8 cellular contexts compared by ENCODE assay signal in genomic region chr15:58182460-58183163, GRCh38. TPM values are rescaled to one million over a fixed set of nuclear protein-coding genes. Genes with fewer than 3 reads are reported as not detected.
A peak's percentile ranks its signal among the peaks of the same experiment; 100 is the strongest.
DNase-seq lines count a peak whose midpoint lies in the region; ATAC-seq and TF ChIP-seq lines count a peak whose summit lies in the region.

No MANE protein-coding gene starts in this region.

- H3K36me3 ChIP-seq in colonic mucosa: no peaks in the 10 kb centered on the region
- peaks cover 2 to 44% (median 23%) of the 10 kb centered on the region in 4 donors for H3K36me3 ChIP-seq in liver (ENCODE audit: control insufficient read depth in 4 of 4, insufficient read depth in 3 of 4, low read depth in 1 of 4, low read length in 3 of 4)

- TF ChIP-seq RAD21 in liver (IDR thresholded peaks at IDR 0.05): peak; percentile 91 to 93

- H3K4me1 ChIP-seq in colonic mucosa (no peaks in the 10 kb centered on the region), liver (ENCODE audit: control insufficient read depth in 4 of 4, insufficient read depth in 4 of 4, low read length in 3 of 4) (no peaks in the 10 kb centered on the region)

- H3K9ac ChIP-seq in colonic mucosa (ENCODE audit: low read depth in 2 of 2, low read length in 2 of 2) (no peak overlapping the region), liver (ENCODE audit: low read depth in 1 of 2, low read length in 2 of 2) (no peak overlapping the region)

- intact Hi-C loops in colonic mucosa (cut with DNase I): loop anchor here (10.0 kb wide), 2 partner anchors 108 to 418 kb away; no protein-coding TSS in a partner anchor

- no peak for ATAC-seq in HG02571 (IDR thresholded peaks at IDR 0.05; ENCODE audit: unreplicated experiment)

- H3K4me3 ChIP-seq in LNCaP clone FGC (ENCODE audit: low read depth, low read length) (no peak overlapping the region), colonic mucosa (no peak overlapping the region), liver (ENCODE audit: low read depth in 1 of 3, low read length in 3 of 3) (no peak overlapping the region)

- H3K27ac ChIP-seq in colonic mucosa: no peak overlapping the region
- H3K27ac ChIP-seq in liver (ENCODE audit: low read depth in 1 of 2, low read length in 2 of 2): no peak overlapping the region

- DNase-seq in NCI-H2196 (lab: John Stamatoyannopoulos, UW; ENCODE audit: unreplicated experiment) (peak; percentile 13), NCI-H2196 treated with DMSO at 0.1 percent for 48 hours (lab: John Stamatoyannopoulos, UW; ENCODE audit: unreplicated experiment) (no peak), LNCaP clone FGC (ENCODE audit: low read depth) (no peak), T-helper 9 cell (peak; percentile 3), colonic mucosa (no peak)
- DNase-seq in stimulated activated CD8-positive, alpha-beta memory T cell treated with anti-CD3 and anti-CD28 coated beads, Interleukin-4, amount 100 ng/mL, for 48 hours: peak; percentile 56

- 32% methylated on average over 9 of the region's 9 CpGs for WGBS in liver

- no peaks in the 10 kb centered on the region for H3K27me3 ChIP-seq in colonic mucosa
- H3K27me3 ChIP-seq in liver (ENCODE audit: control insufficient read depth in 4 of 4, insufficient read depth in 4 of 4, low read length in 3 of 4): no peaks in the 10 kb centered on the region

- TF ChIP-seq CTCF in LNCaP clone FGC (IDR thresholded peaks at IDR 0.05; ENCODE audit: control insufficient read depth, extremely low read depth, insufficient read depth) (peak; percentile 97), colonic mucosa (IDR thresholded peaks at IDR 0.05) (peak; percentile 56), liver (IDR thresholded peaks at IDR 0.05; ENCODE audit: low read depth, low read length, missing input control) (peak; percentile 63)

- no peaks in the 10 kb centered on the region for H3K9me3 ChIP-seq in colonic mucosa
- H3K9me3 ChIP-seq in liver (ENCODE audit: control insufficient read depth in 4 of 4, low read length in 3 of 4): no peaks in the 10 kb centered on the region

TF ChIP-seq in liver, 16 proteins besides CTCF, POLR2A, EP300 and RAD21:
- TF ChIP-seq FOXA1 (IDR thresholded peaks at IDR 0.05) (no peak), NR2F2 (IDR thresholded peaks at IDR 0.05) (no peak), YY1 (IDR thresholded peaks at IDR 0.05) (no peak), MAX (IDR thresholded peaks at IDR 0.05) (no peak), SP1 (IDR thresholded peaks at IDR 0.05) (no peak), FOXA2 (IDR thresholded peaks at IDR 0.05) (no peak)

RNA-seq across cellular contexts. Expression of gene AQP9, which starts 44.4 kb away (rescaled TPM):
- under 1 TPM in 1 of 2 donors, not detected in 1; 0.98 TPM for total RNA-seq in colonic mucosa
- 100 to 1,000 TPM in 1 of 2 donors, 1 to 10 TPM in 1; 1.4 to 103 TPM for total RNA-seq in liver
- 100 to 1,000 TPM in 1 of 2 donors, 10 to 100 TPM in 1; 69.9 to 111 TPM for polyA plus RNA-seq in liver

Comparison
In these comparisons a context has a peak if more than half of its experiments do, and no peak if none do; other contexts are left out.
1. DNase-seq: peak in NCI-H2196 (single experiment), T-helper 9 cell (single experiment) and stimulated activated CD8-positive, alpha-beta memory T cell treated with anti-CD3 and anti-CD28 coated beads, Interleukin-4, amount 100 ng/mL, for 48 hours (single experiment); none in NCI-H2196 treated with DMSO at 0.1 percent for 48 hours (single experiment), LNCaP clone FGC (single experiment) and colonic mucosa (single experiment).
2. Peak in every context shown above with its lines, with median percentiles within 50 percentile points of each other: CTCF ChIP-seq.